In genomic region chr16:56914896-56915295, GRCh38 we compare ENCODE assay signal across 2 cellular contexts.
TF ChIP-seq lines count a peak whose summit lies in the region.

No MANE protein-coding gene starts in this region.

TF ChIP-seq in IMR-90, 13 proteins besides CTCF, POLR2A, EP300 and RAD21:
- no peak for TF ChIP-seq ELK1 (IDR thresholded peaks at IDR 0.05; ENCODE audit: borderline replicate concordance, low read depth, low read length)
- no peak for TF ChIP-seq USF2 (IDR thresholded peaks at IDR 0.05; ENCODE audit: low read depth, low read length)
- TF ChIP-seq CEBPB (IDR thresholded peaks at IDR 0.05; ENCODE audit: low read depth, low read length): no peak
- no peak for TF ChIP-seq MAZ (IDR thresholded peaks at IDR 0.05; ENCODE audit: borderline replicate concordance, low read depth, low read length)
- TF ChIP-seq FOS (IDR thresholded peaks at IDR 0.05; ENCODE audit: low read depth, low read length): no peak
- TF ChIP-seq BHLHE40 (IDR thresholded peaks at IDR 0.05; ENCODE audit: low read depth, low read length): no peak
- TF ChIP-seq CHD1 (IDR thresholded peaks at IDR 0.05; ENCODE audit: low read depth, low read length): no peak
- TF ChIP-seq RCOR1 (IDR thresholded peaks at IDR 0.05; ENCODE audit: insufficient replicate concordance, low read length): no peak
- no peak for TF ChIP-seq MAFK (IDR thresholded peaks at IDR 0.05; ENCODE audit: low read depth, low read length)
- no peak for TF ChIP-seq NFE2L2 (IDR thresholded peaks at IDR 0.05; ENCODE audit: low read depth, low read length)
- no peak for TF ChIP-seq RFX5 (IDR thresholded peaks at IDR 0.05; ENCODE audit: low read depth, low read length)
- TF ChIP-seq MXI1 (IDR thresholded peaks at IDR 0.05; ENCODE audit: borderline replicate concordance, low read depth, low read length): no peak
- TF ChIP-seq SMC3 (IDR thresholded peaks at IDR 0.05; ENCODE audit: low read depth, low read length): no peak

TF ChIP-seq in GM23338, 12 proteins besides CTCF, POLR2A, EP300 and RAD21:
- TF ChIP-seq ZNF462 (CRISPR knock-in tag; IDR thresholded peaks at IDR 0.05): no peak
- TF ChIP-seq CREB1 (CRISPR knock-in tag; IDR thresholded peaks at IDR 0.05; ENCODE audit: low read depth): no peak
- TF ChIP-seq REST (IDR thresholded peaks at IDR 0.05; ENCODE audit: unreplicated experiment): no peak
- no peak for TF ChIP-seq JUNB (IDR thresholded peaks at IDR 0.05; ENCODE audit: unreplicated experiment)
